ENCODE assay signal across 18 cellular contexts in genomic region chr6:4162345-4162744, GRCh38. TPM values are rescaled to one million over a fixed set of nuclear protein-coding genes. Genes with fewer than 3 reads are reported as not detected.
DNase-seq lines count a peak whose midpoint lies in the region; ATAC-seq and TF ChIP-seq lines count a peak whose summit lies in the region.
"Had no signal": no experiment of that assay in that cellular context is flagged by ENCODE, and none has a peak within 500 bp of the region (broad histone marks: within the 10 kb centered on the region; RNA-seq: fewer than 3 reads in every experiment).

No MANE protein-coding gene starts in this region.

- no TSS peak for BruUV-seq in PC-3 (replicated peaks; lab: Mats Ljungman, UMichigan)

- TF ChIP-seq CTCF in PC-3 (conservative IDR thresholded peaks at IDR 0.05; ENCODE audit: low read depth, low read length) (peak; percentile 31), chondrocyte (IDR thresholded peaks at IDR 0.05) (peak; percentile 29), retinal pigment epithelial cell (conservative IDR thresholded peaks at IDR 0.05; ENCODE audit: low read depth, low read length) (peak; percentile 15)

- no peaks in the 10 kb centered on the region for H3K4me1 Mint-ChIP-seq in chondrocyte (ENCODE audit: low read depth)

- H2AFZ ChIP-seq in PC-3 (ENCODE audit: low read length): no peak overlapping the region

- H3K27me3 ChIP-seq in PC-3 (ENCODE audit: low read length): no peaks in the 10 kb centered on the region
- H3K27me3 ChIP-seq: BLaER1, SJSA1 had no signal

- H3K4me1 ChIP-seq in PC-3 (ENCODE audit: insufficient read depth, low read length): no peaks in the 10 kb centered on the region
- H3K4me1 ChIP-seq: BLaER1, SJSA1 had no signal

- H3F3A ChIP-seq in PC-3 (ENCODE audit: low read length, unreplicated experiment): no peaks in the 10 kb centered on the region

- H3K9me3 Mint-ChIP-seq in chondrocyte (ENCODE audit: low read depth): no peaks in the 10 kb centered on the region
- H3K9me3 Mint-ChIP-seq: CD8-positive, alpha-beta T cell had no signal

- H3K9ac ChIP-seq in PC-3 (ENCODE audit: low read length): no peak overlapping the region
- H3K9ac ChIP-seq: BLaER1 had no signal

- no peaks in the 10 kb centered on the region for H4K20me1 ChIP-seq in PC-3 (ENCODE audit: low read length)
- H4K20me1 ChIP-seq: BLaER1 had no signal

- H3K9me2 ChIP-seq in PC-3 (replicated peaks; ENCODE audit: low read length): no peaks in the 10 kb centered on the region

- CTCF ChIA-PET in PC-3 (lab: Charles Lee): interaction anchor here (0.6 to 3.2 kb wide), 4 partner anchors 48 to 830 kb away, joined by 3 to 17 read pairs (median 6); no protein-coding TSS in a partner anchor

- intact Hi-C loops in PC-3 (cut with micrococcal nuclease): no loop called here

- no peak overlapping the region for H3K27ac Mint-ChIP-seq in chondrocyte (ENCODE audit: unreplicated experiment)
- H3K27ac Mint-ChIP-seq: CD8-positive, alpha-beta T cell had no signal

- DNase-seq in NCI-H82 (lab: John Stamatoyannopoulos, UW) (peak; percentile 29), NCI-H82 treated with DMSO at 0.1 percent for 48 hours (lab: John Stamatoyannopoulos, UW; ENCODE audit: unreplicated experiment) (no peak), PC-3 (no peak), chondrocyte (ENCODE audit: low spot score) (no peak), retinal pigment epithelial cell (ENCODE audit: low read depth) (no peak), T-helper 9 cell (no peak)
- DNase-seq in stimulated activated CD4-positive, alpha-beta T cell treated with anti-CD3 and anti-CD28 coated beads, Interleukin-2, amount 100 ng/mL, for 48 hours: no peak
- DNase-seq: 8988T; CD8-positive, alpha-beta T cell; DMS79 treated with DMSO at 0.1 percent for 48 hours; GF-D8; MV-4-11; NCI-H1417 treated with DMSO at 0.1 percent for 48 hours; NCI-H1930; NCI-H69 had no signal

- H3K79me2 ChIP-seq in PC-3 (ENCODE audit: low read length): no peaks in the 10 kb centered on the region

- no peak overlapping the region for H3K4me2 ChIP-seq in PC-3 (ENCODE audit: low read length)
- H3K4me2 ChIP-seq: BLaER1 had no signal

- H3K27ac ChIP-seq in PC-3 (ENCODE audit: low read length): no peak overlapping the region
- H3K27ac ChIP-seq: BLaER1, SJSA1 had no signal

- ATAC-seq in PC-3 (no peak), HG03108 (IDR thresholded peaks at IDR 0.05; ENCODE audit: unreplicated experiment) (no peak)
- ATAC-seq: CD8-positive, alpha-beta T cell had no signal

- H3K4me3 ChIP-seq in PC-3 (ENCODE audit: low read length) (no peak overlapping the region), retinal pigment epithelial cell (ENCODE audit: low read length) (no peak overlapping the region)
- H3K4me3 ChIP-seq: BLaER1, SJSA1 had no signal

- H3K9me3 ChIP-seq in PC-3 (ENCODE audit: low read length): no peaks in the 10 kb centered on the region
- H3K9me3 ChIP-seq: SJSA1 had no signal

- no peaks in the 10 kb centered on the region for H3K36me3 Mint-ChIP-seq in chondrocyte (ENCODE audit: low read depth)
- H3K36me3 Mint-ChIP-seq: CD8-positive, alpha-beta T cell had no signal

- H3K4me3 Mint-ChIP-seq in chondrocyte (ENCODE audit: unreplicated experiment): no peak overlapping the region
- H3K4me3 Mint-ChIP-seq: CD8-positive, alpha-beta T cell had no signal

- POLR2A ChIA-PET in PC-3 (lab: Charles Lee; ENCODE audit: unreplicated experiment): no interaction called here

- H3K36me3 ChIP-seq in PC-3 (ENCODE audit: low read depth, low read length): no peaks in the 10 kb centered on the region
- H3K36me3 ChIP-seq: BLaER1, SJSA1 had no signal

- H3K27me3 Mint-ChIP-seq in chondrocyte (ENCODE audit: low read depth): no peaks in the 10 kb centered on the region

RNA-seq across cellular contexts. Expression of gene ECI2, which starts 27.0 kb away (rescaled TPM):
- total RNA-seq in PC-3 (2014; rRNA removed) (66.2 and 143 TPM in 2 replicates), chondrocyte (29.0 to 33.7 TPM (median 29.2 TPM) in 3 replicates)
